Comparison of ENCODE assay signal across 1 cellular context in genomic region chr10:79254333-79255006, GRCh38.
TF ChIP-seq lines count a peak whose summit lies in the region.

No MANE protein-coding gene starts in this region.

TF ChIP-seq in GM12878, 131 proteins besides CTCF, POLR2A, EP300 and RAD21:
- no peak for TF ChIP-seq SRF (IDR thresholded peaks at IDR 0.05; ENCODE audit: low read depth in 2 of 2, low read length in 2 of 2)
- TF ChIP-seq SMC3 (IDR thresholded peaks at IDR 0.05; ENCODE audit: borderline replicate concordance, low read length) = no peak
- TF ChIP-seq PRDM15 (CRISPR knock-in tag; IDR thresholded peaks at IDR 0.05) = no peak
- TF ChIP-seq CREM (IDR thresholded peaks at IDR 0.05; ENCODE audit: low read depth) = no peak
- TF ChIP-seq, protein P1, sequence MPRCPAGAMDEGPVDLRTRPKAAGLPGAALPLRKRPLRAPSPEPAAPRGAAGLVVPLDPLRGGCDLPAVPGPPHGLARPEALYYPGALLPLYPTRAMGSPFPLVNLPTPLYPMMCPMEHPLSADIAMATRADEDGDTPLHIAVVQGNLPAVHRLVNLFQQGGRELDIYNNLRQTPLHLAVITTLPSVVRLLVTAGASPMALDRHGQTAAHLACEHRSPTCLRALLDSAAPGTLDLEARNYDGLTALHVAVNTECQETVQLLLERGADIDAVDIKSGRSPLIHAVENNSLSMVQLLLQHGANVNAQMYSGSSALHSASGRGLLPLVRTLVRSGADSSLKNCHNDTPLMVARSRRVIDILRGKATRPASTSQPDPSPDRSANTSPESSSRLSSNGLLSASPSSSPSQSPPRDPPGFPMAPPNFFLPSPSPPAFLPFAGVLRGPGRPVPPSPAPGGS (IDR thresholded peaks at IDR 0.05; ENCODE audit: borderline replicate concordance, insufficient read depth, low read depth, low read length, poor library complexity, severe bottlenecking) = no peak
